9 cellular contexts compared by ENCODE assay signal in genomic region chr3:13414040-13414729, GRCh38. TPM values are rescaled to one million over a fixed set of nuclear protein-coding genes. Genes with fewer than 3 reads are reported as not detected.
DNase-seq lines count a peak whose midpoint lies in the region; ATAC-seq, FAIRE-seq and TF ChIP-seq lines count a peak whose summit lies in the region.
"Had no signal": no experiment of that assay in that cellular context is flagged by ENCODE, and none has a peak within 500 bp of the region (broad histone marks: within the 10 kb centered on the region; RNA-seq: fewer than 3 reads in every experiment).

No MANE protein-coding gene starts in this region.

- peak; percentile 87 for ATAC-seq in HG03097 (IDR thresholded peaks at IDR 0.05; ENCODE audit: low FRiP score, unreplicated experiment)
- peak; percentile 11 to 80 (median 60) for ATAC-seq in pancreas

- no peaks in the 10 kb centered on the region for H3K36me3 ChIP-seq in pancreas

- H3K4me3 Mint-ChIP-seq in activated naive CD8-positive, alpha-beta T cell = peak overlapping the region; percentile 94
- H3K4me3 Mint-ChIP-seq in HFFc6 = no peak overlapping the region

- peak overlapping the region in 2 of 4 donors; percentile 19 to 28 for H3K27ac ChIP-seq in pancreas
- H3K27ac ChIP-seq: epithelial cell of prostate had no signal

- peaks cover 4% of the 10 kb centered on the region for H3K36me3 Mint-ChIP-seq in activated naive CD8-positive, alpha-beta T cell
- H3K36me3 Mint-ChIP-seq in HFFc6 (ENCODE audit: low read depth) = no peaks in the 10 kb centered on the region

- TF ChIP-seq CTCF in pancreas (IDR thresholded peaks at IDR 0.05) = no peak
- no peak for TF ChIP-seq CTCF in HFFc6 (IDR thresholded peaks at IDR 0.05)

- H3K4me1 ChIP-seq in pancreas = peaks cover 0 to 3% (median 0%) of the 10 kb centered on the region in 3 donors

- H3K27me3 ChIP-seq in pancreas = no peaks in the 10 kb centered on the region

- no peaks in the 10 kb centered on the region for H3K9me3 ChIP-seq in pancreas

- H3K4me1 Mint-ChIP-seq in activated naive CD8-positive, alpha-beta T cell (ENCODE audit: low read depth) = peaks cover 64% of the 10 kb centered on the region
- H3K4me1 Mint-ChIP-seq in HFFc6 (ENCODE audit: low read depth) = peaks cover 17% of the 10 kb centered on the region

- no peaks in the 10 kb centered on the region for H3K9me3 Mint-ChIP-seq in activated naive CD8-positive, alpha-beta T cell (ENCODE audit: low read depth)
- H3K9me3 Mint-ChIP-seq in HFFc6 = 0 out of 2 replicates have a peak, but pooled peaks cover 3% of the 10 kb centered on the region

- H3K27ac Mint-ChIP-seq in activated naive CD8-positive, alpha-beta T cell = peak overlapping the region; percentile 98
- H3K27ac Mint-ChIP-seq in HFFc6 = no peak overlapping the region

- no peaks in the 10 kb centered on the region for H3K27me3 Mint-ChIP-seq in activated naive CD8-positive, alpha-beta T cell
- peaks cover 14% of the 10 kb centered on the region for H3K27me3 Mint-ChIP-seq in HFFc6 (ENCODE audit: insufficient read depth)

- FAIRE-seq in pancreas (lab: Jason Lieb, UNC) = no peak

- WGBS in pancreas, 2 donors = 81 to 84% methylated on average over 12 to 14 of the region's 14 CpGs

- peak; percentile 47 for DNase-seq in NK-92 treated with Interleukin-12 subunit alpha and Interleukin-12 subunit beta, amount 100 ng/mL, for 24 hours (lab: John Stamatoyannopoulos, UW)
- DNase-seq in NK-92 (lab: John Stamatoyannopoulos, UW; ENCODE audit: unreplicated experiment) = no peak
- DNase-seq in SW480 (ENCODE audit: low spot score) = peak; percentile 60
- no peak for DNase-seq in pancreas
- no peak for DNase-seq in NCI-H146 treated with DMSO at 0.1 percent for 48 hours (lab: John Stamatoyannopoulos, UW; ENCODE audit: unreplicated experiment)
- DNase-seq in HFFc6 = no peak

- intact Hi-C loops in pancreas (cut with DNase I) = no loop called here

- no peak overlapping the region for H3K4me3 ChIP-seq in pancreas

RNA-seq across cellular contexts. Expression of gene NUP210, which starts 5.9 kb away (rescaled TPM):
- 10 to 100 TPM in 2 of 6 donors, 1 to 10 TPM in 4; 7.6 to 12.5 (median 8.9) TPM for total RNA-seq in pancreas
- polyA plus RNA-seq in pancreas = 10 to 100 TPM; 10.9 to 12.4 TPM
- total RNA-seq in HFFc6 (2021; fragmentation: NEBNext Ultra II Directional; extraction: Animal tissue kit (Norgen Biotek cat#: 25700)) = 1 to 10 TPM in 4 of 6 experiments, under 1 TPM in 2; 0.33 to 3.4 (median 3.1) TPM

Comparison
In these comparisons a context has a peak if more than half of its experiments do, and no peak if none do; other contexts are left out.
1. DNase-seq: peak in NK-92 treated with Interleukin-12 subunit alpha and Interleukin-12 subunit beta, amount 100 ng/mL, for 24 hours (single experiment) and SW480 (single experiment); none in NK-92 (single experiment), pancreas (0 of 6), NCI-H146 treated with DMSO at 0.1 percent for 48 hours (single experiment) and HFFc6 (single experiment).